Comparison of ENCODE assay signal across 9 cellular contexts in genomic region chr7:44580945-44581344, GRCh38. TPM values are rescaled to one million over a fixed set of nuclear protein-coding genes. Genes with fewer than 3 reads are reported as not detected.
A peak's percentile ranks its signal among the peaks of the same experiment; 100 is the strongest.
DNase-seq lines count a peak whose midpoint lies in the region; ATAC-seq and TF ChIP-seq lines count a peak whose summit lies in the region.
"Had no signal": no experiment of that assay in that cellular context is flagged by ENCODE, and none has a peak within 500 bp of the region (broad histone marks: within the 10 kb centered on the region; RNA-seq: fewer than 3 reads in every experiment).

No MANE protein-coding gene starts in this region.

- no peak for ATAC-seq in activated CD8-positive, alpha-beta memory T cell treated with anti-CD3 and anti-CD28 coated beads, Interleukin-2, amount 10 ng/mL, durations not matched to agents 7 days and 5 days
- ATAC-seq in HG03521 (IDR thresholded peaks at IDR 0.05; ENCODE audit: unreplicated experiment) (no peak), HG03175 (IDR thresholded peaks at IDR 0.05; ENCODE audit: unreplicated experiment) (no peak)

- H3K36me3 Mint-ChIP-seq in activated CD8-positive, alpha-beta memory T cell treated with anti-CD3 and anti-CD28 coated beads, Interleukin-2, amount 10 ng/mL, durations not matched to agents 7 days and 5 days, result peaks cover 31% of the 10 kb centered on the region
- peaks cover 11% of the 10 kb centered on the region for H3K36me3 Mint-ChIP-seq in activated naive CD8-positive, alpha-beta T cell

- intact Hi-C loops in thyroid gland (cut with DNase I), result no loop called here

- CTCF ChIA-PET in activated CD8-positive, alpha-beta memory T cell treated with anti-CD3 and anti-CD28 coated beads, Interleukin-2, amount 10 ng/mL, durations not matched to agents 7 days and 5 days (lab: Charles Lee), result interaction anchor here (0.9 to 2.0 kb wide), 6 partner anchors 9 to 555 kb away, joined by 3 to 7 read pairs (median 3); no protein-coding TSS in a partner anchor

- peak overlapping the region; percentile 95 for H3K27ac Mint-ChIP-seq in activated CD8-positive, alpha-beta memory T cell treated with anti-CD3 and anti-CD28 coated beads, Interleukin-2, amount 10 ng/mL, durations not matched to agents 7 days and 5 days
- peak overlapping the region; percentile 90 for H3K27ac Mint-ChIP-seq in activated naive CD8-positive, alpha-beta T cell

- 19 to 48% methylated on average over 6 of the region's 6 CpGs for WGBS in thyroid gland, 2 donors

- H3K4me1 ChIP-seq in thyroid gland, result peaks cover 8 to 34% of the 10 kb centered on the region in 2 donors

- peaks cover 16 to 21% of the 10 kb centered on the region in 2 donors for H3K36me3 ChIP-seq in thyroid gland

- no peaks in the 10 kb centered on the region for H3K9me3 ChIP-seq in thyroid gland

- TF ChIP-seq CTCF in thyroid gland (IDR thresholded peaks at IDR 0.05), result no peak

- H3K27me3 ChIP-seq in thyroid gland, result no peaks in the 10 kb centered on the region

- H3K27me3 Mint-ChIP-seq in activated CD8-positive, alpha-beta memory T cell treated with anti-CD3 and anti-CD28 coated beads, Interleukin-2, amount 10 ng/mL, durations not matched to agents 7 days and 5 days, result no peaks in the 10 kb centered on the region
- no peaks in the 10 kb centered on the region for H3K27me3 Mint-ChIP-seq in activated naive CD8-positive, alpha-beta T cell

- DNase-seq in activated CD8-positive, alpha-beta memory T cell treated with anti-CD3 and anti-CD28 coated beads, Interleukin-2, amount 10 ng/mL, durations not matched to agents 7 days and 5 days, result no peak
- no peak for DNase-seq in activated CD8-positive, alpha-beta memory T cell treated with anti-CD3 and anti-CD28 coated beads, Interleukin-2, amount 50 U/mL, for 4 hours
- peak; percentile 63 for DNase-seq in left kidney (ENCODE audit: low read depth, low spot score)
- DNase-seq in thyroid gland, result peak; percentile 75 to 82
- DNase-seq in DMS153 (lab: John Stamatoyannopoulos, UW), result no peak

- peaks cover 41% of the 10 kb centered on the region for H3K4me1 Mint-ChIP-seq in activated CD8-positive, alpha-beta memory T cell treated with anti-CD3 and anti-CD28 coated beads, Interleukin-2, amount 10 ng/mL, durations not matched to agents 7 days and 5 days
- peaks cover 32% of the 10 kb centered on the region for H3K4me1 Mint-ChIP-seq in activated naive CD8-positive, alpha-beta T cell (ENCODE audit: low read depth)

- peak overlapping the region; percentile 91 for H3K4me3 Mint-ChIP-seq in activated CD8-positive, alpha-beta memory T cell treated with anti-CD3 and anti-CD28 coated beads, Interleukin-2, amount 10 ng/mL, durations not matched to agents 7 days and 5 days
- peak overlapping the region; percentile 89 for H3K4me3 Mint-ChIP-seq in activated naive CD8-positive, alpha-beta T cell

- peak overlapping the region in 2 of 3 donors; percentile 94 to 98 for H3K27ac ChIP-seq in thyroid gland

- H3K4me3 ChIP-seq in thyroid gland (replicated peaks in 1 of 3), result peak overlapping the region in 1 of 3 donors; percentile 82

- peak in 1 of 2 donors; percentile 10 for TF ChIP-seq POLR2A in thyroid gland (IDR thresholded peaks at IDR 0.05)

- no peaks in the 10 kb centered on the region for H3K9me3 Mint-ChIP-seq in activated CD8-positive, alpha-beta memory T cell treated with anti-CD3 and anti-CD28 coated beads, Interleukin-2, amount 10 ng/mL, durations not matched to agents 7 days and 5 days (ENCODE audit: low read depth)
- no peaks in the 10 kb centered on the region for H3K9me3 Mint-ChIP-seq in activated naive CD8-positive, alpha-beta T cell (ENCODE audit: low read depth)

RNA-seq across cellular contexts. Expression of gene TMED4, which starts 1.1 kb away (rescaled TPM):
- 10 to 100 TPM; 74.8 to 77.4 TPM for total RNA-seq in activated CD8-positive, alpha-beta memory T cell treated with anti-CD3 and anti-CD28 coated beads, Interleukin-2, amount 10 ng/mL, durations not matched to agents 7 days and 5 days
- total RNA-seq in thyroid gland, result 100 to 1,000 TPM; 240 to 522 (median 435) TPM

RNA-seq across cellular contexts. Expression of gene DDX56, which starts 7.2 kb away (rescaled TPM):
- 100 to 1,000 TPM in 1 of 2 experiments, 10 to 100 TPM in 1; 97.4 to 102 TPM for total RNA-seq in activated CD8-positive, alpha-beta memory T cell treated with anti-CD3 and anti-CD28 coated beads, Interleukin-2, amount 10 ng/mL, durations not matched to agents 7 days and 5 days
- 10 to 100 TPM; 47.3 to 77.3 (median 62.1) TPM for total RNA-seq in thyroid gland

RNA-seq across cellular contexts. Expression of gene OGDH, which starts 25.5 kb away (rescaled TPM):
- total RNA-seq in activated CD8-positive, alpha-beta memory T cell treated with anti-CD3 and anti-CD28 coated beads, Interleukin-2, amount 10 ng/mL, durations not matched to agents 7 days and 5 days, result 100 to 1,000 TPM; 134 to 136 TPM
- total RNA-seq in thyroid gland, result 100 to 1,000 TPM; 108 to 325 (median 201) TPM

RNA-seq across cellular contexts. Expression of gene NPC1L1, which starts 39.8 kb away (rescaled TPM):
- not detected for total RNA-seq in activated CD8-positive, alpha-beta memory T cell treated with anti-CD3 and anti-CD28 coated beads, Interleukin-2, amount 10 ng/mL, durations not matched to agents 7 days and 5 days
- not detected for total RNA-seq in thyroid gland
- total RNA-seq: T-helper 1 cell treated with Interleukin-12 subunit alpha and Interleukin-12 subunit beta and Interleukin-4 antibody, amounts not matched to agents 30 ng/mL and 1 ng/mL, for 36 hours had no signal

Comparison
In these comparisons a context has a peak if more than half of its experiments do, and no peak if none do; other contexts are left out.
1. DNase-seq: peak in left kidney (single experiment) and thyroid gland (2 of 2); none in activated CD8-positive, alpha-beta memory T cell treated with anti-CD3 and anti-CD28 coated beads, Interleukin-2, amount 10 ng/mL, durations not matched to agents 7 days and 5 days (single experiment), activated CD8-positive, alpha-beta memory T cell treated with anti-CD3 and anti-CD28 coated beads, Interleukin-2, amount 50 U/mL, for 4 hours (single experiment) and DMS153 (single experiment).